In the genomic region with DNA sequence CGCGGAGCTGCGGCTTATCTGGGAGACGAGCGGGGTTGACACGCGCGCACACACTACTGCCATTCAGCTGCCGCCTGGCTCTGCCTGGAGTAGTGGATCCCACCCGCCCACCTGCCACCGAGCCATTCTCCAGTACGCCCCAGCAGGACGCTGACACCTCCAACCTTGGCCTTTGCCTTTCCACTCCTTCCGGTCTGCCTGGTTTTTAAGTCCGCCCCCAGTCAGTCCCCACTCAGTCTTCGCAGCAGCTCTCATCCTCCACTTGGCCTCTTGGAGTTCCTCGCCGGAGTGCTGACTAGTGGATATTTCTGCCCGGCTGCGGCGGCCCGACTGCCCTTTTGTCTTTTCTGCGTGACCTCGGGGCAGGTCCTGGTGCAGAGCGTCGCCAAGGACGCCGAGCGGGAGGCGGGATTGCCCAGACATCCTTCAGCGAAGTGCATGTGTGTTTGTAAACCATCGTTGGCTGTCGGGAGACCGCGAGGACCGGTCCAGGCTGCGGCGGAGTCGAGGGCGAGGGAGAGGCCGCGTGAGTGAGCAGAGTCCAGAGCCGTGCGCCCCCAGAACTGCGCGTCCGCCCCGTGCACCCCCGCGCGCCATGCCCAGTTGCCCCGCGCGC, we compare ENCODE assay signal across 9 cellular contexts. TPM values are rescaled to one million over a fixed set of nuclear protein-coding genes. Genes with fewer than 3 reads are reported as not detected.
DNase-seq lines count a peak whose midpoint lies in the region; ATAC-seq and TF ChIP-seq lines count a peak whose summit lies in the region.
"Had no signal": no experiment of that assay in that cellular context is flagged by ENCODE, and none has a peak within 500 bp of the region (broad histone marks: within the 10 kb centered on the region; RNA-seq: fewer than 3 reads in every experiment).

No MANE protein-coding gene starts in this region.

- peak overlapping the region in 1 of 2 donors; percentile 3 for H3K9ac ChIP-seq in colonic mucosa (ENCODE audit: low read depth in 2 of 2, low read length in 2 of 2)

- 0 to 1% methylated on average over 53 to 54 of the region's 54 CpGs for WGBS in mesodermal cell (ENCODE audit: insufficient coverage in 2 of 2), 2 experiments

- H3K9me3 ChIP-seq in colonic mucosa, result no peaks in the 10 kb centered on the region
- H3K9me3 ChIP-seq in mesodermal cell (ENCODE audit: control insufficient read depth, low read length), result no peaks in the 10 kb centered on the region

- no peak overlapping the region for H3K27ac Mint-ChIP-seq in natural killer cell

- H3K27ac ChIP-seq in colonic mucosa (no peak overlapping the region), mesodermal cell (ENCODE audit: low read depth, low read length, severe bottlenecking) (no peak overlapping the region)

- no peaks in the 10 kb centered on the region; the same call in 1 of the 2 replicates for H3K27me3 ChIP-seq in GM06990 (replicated peaks; ENCODE audit: control insufficient read depth, insufficient read depth, low read length)
- H3K27me3 ChIP-seq in colonic mucosa, result peaks cover 35% of the 10 kb centered on the region

- TF ChIP-seq POLR2A in NB4 (IDR thresholded peaks at IDR 0.05; ENCODE audit: extremely low read depth, insufficient read length), result no peak

- ATAC-seq in HG02973 (IDR thresholded peaks at IDR 0.05; ENCODE audit: unreplicated experiment) (no peak), natural killer cell (no peak)

- intact Hi-C loops in colonic mucosa (cut with DNase I), result loop anchor here (10.0 kb wide), 1 partner anchor 1028 kb away; no protein-coding TSS in a partner anchor
- intact Hi-C loops in natural killer cell (cut with micrococcal nuclease), result no loop called here

- H3K4me3 ChIP-seq in GM06990 (replicated peaks; ENCODE audit: low read depth, low read length) (no peak overlapping the region), NB4 (ENCODE audit: low read depth, low read length) (no peak overlapping the region), colonic mucosa (peak overlapping the region; percentile 51), mesodermal cell (ENCODE audit: extremely low read depth, insufficient read depth, low read length, poor library complexity, severe bottlenecking) (peak overlapping the region; percentile 67)

- H3K36me3 ChIP-seq in GM06990 (ENCODE audit: control insufficient read depth, insufficient read depth, low read length) (no peaks in the 10 kb centered on the region), colonic mucosa (no peaks in the 10 kb centered on the region), mesodermal cell (ENCODE audit: control insufficient read depth, insufficient read depth, low read length) (no peaks in the 10 kb centered on the region)

- H3K4me1 Mint-ChIP-seq in natural killer cell, result no peaks in the 10 kb centered on the region

- peaks cover 2 to 6% of the 10 kb centered on the region in 2 donors for H3K9me3 Mint-ChIP-seq in natural killer cell

- H3K4me3 Mint-ChIP-seq in natural killer cell, result no peak overlapping the region

- DNase-seq in GM06990 (ENCODE audit: extremely low read depth, insufficient read length) (peak; percentile 13), NB4 (ENCODE audit: low read depth) (peak; percentile 9), colonic mucosa (no peak), epidermal melanocyte (ENCODE audit: insufficient read length, low spot score) (no peak), activated gamma-delta T cell treated with Interleukin-2 at 50 U/mL for 16 hours (no peak), natural killer cell (no peak)

- H3K27me3 Mint-ChIP-seq in natural killer cell (ENCODE audit: low read depth in 2 of 2), result peaks cover 20 to 37% of the 10 kb centered on the region in 2 donors

- H3K36me3 Mint-ChIP-seq in natural killer cell, result peaks cover 8% of the 10 kb centered on the region

- TF ChIP-seq CTCF in GM06990 (IDR thresholded peaks at IDR 0.05; ENCODE audit: insufficient read depth, low read length, poor library complexity, severe bottlenecking), result no peak
- TF ChIP-seq CTCF in NB4 (IDR thresholded peaks at IDR 0.05; ENCODE audit: low read depth, low read length), result no peak
- TF ChIP-seq CTCF in colonic mucosa (IDR thresholded peaks at IDR 0.05), result no peak
- TF ChIP-seq CTCF in natural killer cell (IDR thresholded peaks at IDR 0.05), result no peak

- peaks cover 7% of the 10 kb centered on the region for H3K4me1 ChIP-seq in colonic mucosa
- H3K4me1 ChIP-seq in mesodermal cell (ENCODE audit: control insufficient read depth, insufficient read depth, low read length, poor library complexity, severe bottlenecking), result peaks cover 16% of the 10 kb centered on the region

RNA-seq across cellular contexts. Expression of a gene that starts 1.1 kb away (rescaled TPM):
- total RNA-seq in colonic mucosa (1 to 10 TPM; 2.0 to 4.4 TPM), natural killer cell (not detected)
- polyA plus RNA-seq in mesodermal cell (2013, experiment 1 of 2), result 65.7 TPM
- polyA plus RNA-seq in mesodermal cell (2013, experiment 2 of 2), result 65.6 TPM
- total RNA-seq: T-helper 2 cell treated with Interferon-gamma antibody and Interleukin-4, amounts not matched to agents 100 ng/mL and 5 ng/mL, for 36 hours had no signal

Comparison
In these comparisons a context has a peak if more than half of its experiments do, and no peak if none do; other contexts are left out.
1. DNase-seq: peak in GM06990 (single experiment) and NB4 (single experiment); none in colonic mucosa (single experiment), epidermal melanocyte (single experiment), activated gamma-delta T cell treated with Interleukin-2 at 50 U/mL for 16 hours (single experiment) and natural killer cell (single experiment).
2. H3K4me3 ChIP-seq: peak in colonic mucosa (single experiment) and mesodermal cell (single experiment); none in GM06990 (single experiment) and NB4 (single experiment).